ENCODE assay signal across 3 cellular contexts in genomic region chr13:28001049-28001448, GRCh38.
TF ChIP-seq lines count a peak whose summit lies in the region.

No MANE protein-coding gene starts in this region.

TF ChIP-seq in GM23338, 12 proteins besides CTCF, POLR2A, EP300 and RAD21:
- TF ChIP-seq ETS1 (IDR thresholded peaks at IDR 0.05), result no peak

TF ChIP-seq in Ishikawa, 13 proteins besides CTCF, POLR2A, EP300 and RAD21:
- peak; percentile 46; the same call in 1 of the 2 replicates for TF ChIP-seq EGR1 (IDR thresholded peaks at IDR 0.05)
- TF ChIP-seq ZBTB7A (IDR thresholded peaks at IDR 0.05; ENCODE audit: low read depth), result no peak
TF ChIP-seq in Ishikawa: peak in this region for 1.

TF ChIP-seq in H1, 55 proteins besides CTCF, POLR2A, EP300 and RAD21:
- TF ChIP-seq SP2 (IDR thresholded peaks at IDR 0.05; ENCODE audit: low read length), result no peak
- no peak for TF ChIP-seq BACH1 (IDR thresholded peaks at IDR 0.05; ENCODE audit: low read length)
- no peak for TF ChIP-seq EGR1 (IDR thresholded peaks at IDR 0.05; ENCODE audit: borderline replicate concordance, low read depth, low read length)
- TF ChIP-seq GABPA (IDR thresholded peaks at IDR 0.05; ENCODE audit: borderline replicate concordance, insufficient read depth, low read length), result no peak
- TF ChIP-seq EZH2 (IDR thresholded peaks at IDR 0.05; ENCODE audit: low read depth, low read length, severe bottlenecking), result no peak
- TF ChIP-seq BRCA1 (IDR thresholded peaks at IDR 0.05; ENCODE audit: low read depth, low read length), result no peak
- no peak for TF ChIP-seq RFX5 (IDR thresholded peaks at IDR 0.05; ENCODE audit: borderline replicate concordance, low read depth, low read length)
- no peak for TF ChIP-seq SP4 (IDR thresholded peaks at IDR 0.05; ENCODE audit: low read length)
- TF ChIP-seq MAFK (IDR thresholded peaks at IDR 0.05; ENCODE audit: low read depth, low read length), result no peak
- no peak for TF ChIP-seq SUZ12 (IDR thresholded peaks at IDR 0.05; ENCODE audit: low read length)
- no peak for TF ChIP-seq JUND (IDR thresholded peaks at IDR 0.05; ENCODE audit: low read length)
- TF ChIP-seq YY1 (IDR thresholded peaks at IDR 0.05; ENCODE audit: low read depth, low read length), result no peak
- TF ChIP-seq JUN (IDR thresholded peaks at IDR 0.05; ENCODE audit: low read depth, low read length), result no peak
- TF ChIP-seq CBX5 (IDR thresholded peaks at IDR 0.05; ENCODE audit: low read depth, low read length), result no peak
- no peak for TF ChIP-seq GTF2F1 (IDR thresholded peaks at IDR 0.05; ENCODE audit: borderline replicate concordance, low read depth, low read length)
